8 cellular contexts compared by ENCODE assay signal in the genomic region with DNA sequence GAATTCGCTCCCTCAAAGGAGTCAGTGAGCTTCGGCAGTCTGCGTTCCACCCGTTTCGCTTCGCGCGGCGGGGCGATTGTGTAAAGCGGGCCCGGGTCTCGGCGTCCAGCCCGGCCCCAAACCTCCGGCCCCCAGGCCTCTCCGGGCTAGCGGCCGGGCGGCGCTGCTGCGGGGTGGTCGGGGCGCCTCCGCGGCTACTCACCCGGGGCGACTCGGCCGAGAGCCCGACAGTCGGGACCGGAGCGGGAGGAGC. TPM values are rescaled to one million over a fixed set of nuclear protein-coding genes. Genes with fewer than 3 reads are reported as not detected.
DNase-seq lines count a peak whose midpoint lies in the region; ATAC-seq and TF ChIP-seq lines count a peak whose summit lies in the region.

No MANE protein-coding gene starts in this region.

- no peak for TF ChIP-seq CTCF in A673 (conservative IDR thresholded peaks at IDR 0.05; ENCODE audit: low read depth, low read length)
- no peak for TF ChIP-seq CTCF in chondrocyte (IDR thresholded peaks at IDR 0.05)

- H3K9me3 Mint-ChIP-seq in chondrocyte (ENCODE audit: low read depth) = no peaks in the 10 kb centered on the region

- H3K9me3 ChIP-seq in A673 (ENCODE audit: low read depth, low read length, poor library complexity, severe bottlenecking) = no peaks in the 10 kb centered on the region
- no peaks in the 10 kb centered on the region for H3K9me3 ChIP-seq in muscle layer of duodenum (ENCODE audit: control insufficient read depth in 1 of 2, low read length in 2 of 2)

- peaks cover 33% of the 10 kb centered on the region for H3K27me3 ChIP-seq in A673 (replicated peaks; ENCODE audit: insufficient read depth, low read depth, low read length, poor library complexity)
- no peaks in the 10 kb centered on the region for H3K27me3 ChIP-seq in muscle layer of duodenum (ENCODE audit: low read depth, low read length)

- peak overlapping the region; percentile 73 for H3K4me3 Mint-ChIP-seq in chondrocyte (ENCODE audit: unreplicated experiment)

- intact Hi-C loops in A673 (cut with micrococcal nuclease; ENCODE audit: unreplicated experiment) = no loop called here

- no peak overlapping the region for H3K27ac Mint-ChIP-seq in chondrocyte (ENCODE audit: unreplicated experiment)

- CTCF ChIA-PET in A673 (lab: Charles Lee) = no interaction called here

- BruUV-seq in A673 (replicated peaks; lab: Mats Ljungman, UMichigan) = no TSS peak

- H3K4me1 Mint-ChIP-seq in chondrocyte (ENCODE audit: low read depth) = peaks cover 10% of the 10 kb centered on the region

- no peaks in the 10 kb centered on the region for H3K36me3 ChIP-seq in A673 (ENCODE audit: insufficient read depth, low read length, poor library complexity, severe bottlenecking)
- H3K36me3 ChIP-seq in muscle layer of duodenum (ENCODE audit: control insufficient read depth in 1 of 2, insufficient read depth in 2 of 2, low read length in 2 of 2) = no peaks in the 10 kb centered on the region

- no peaks in the 10 kb centered on the region for H3K36me3 Mint-ChIP-seq in chondrocyte (ENCODE audit: low read depth)

- ATAC-seq in HG03139 (IDR thresholded peaks at IDR 0.05; ENCODE audit: unreplicated experiment) (peak; percentile 1), GM18861 (IDR thresholded peaks at IDR 0.05; ENCODE audit: unreplicated experiment) (no peak)

- no peaks in the 10 kb centered on the region for H3K4me1 ChIP-seq in A673 (ENCODE audit: insufficient read depth, low read length, poor library complexity, severe bottlenecking)
- peaks cover 0 to 6% of the 10 kb centered on the region in 2 donors for H3K4me1 ChIP-seq in muscle layer of duodenum (ENCODE audit: control insufficient read depth in 1 of 2, insufficient read depth in 2 of 2, low read length in 2 of 2)

- peaks cover 5% of the 10 kb centered on the region for H3K27me3 Mint-ChIP-seq in chondrocyte (ENCODE audit: low read depth)

- H3K27ac ChIP-seq in A673 (ENCODE audit: low read depth, low read length, poor library complexity, severe bottlenecking) = no peak overlapping the region
- peak overlapping the region; percentile 18 for H3K27ac ChIP-seq in muscle layer of duodenum (ENCODE audit: low read length)

- DNase-seq in A673 (ENCODE audit: low spot score) (no peak), chondrocyte (ENCODE audit: low spot score) (no peak), NCI-H1048 (lab: John Stamatoyannopoulos, UW) (no peak), NCI-H2196 treated with DMSO at 0.1 percent for 48 hours (lab: John Stamatoyannopoulos, UW; ENCODE audit: unreplicated experiment) (no peak), GF-D8 (lab: John Stamatoyannopoulos, UW) (no peak)

- POLR2A ChIA-PET in A673 (lab: Charles Lee; ENCODE audit: low non-redundant PET) = no interaction called here

- H3K4me3 ChIP-seq in A673 (ENCODE audit: low read depth, low read length, poor library complexity, severe bottlenecking) = peak overlapping the region; percentile 29
- peak overlapping the region; percentile 64 to 76 for H3K4me3 ChIP-seq in muscle layer of duodenum (ENCODE audit: low read depth in 1 of 2, low read length in 2 of 2)

RNA-seq across cellular contexts. Expression of gene CHDH, which starts 0.4 kb away (rescaled TPM):
- total RNA-seq in A673 (2021) = 0.24 TPM in 1 of 2 replicates, not detected in the other
- 0.46 to 0.67 TPM (median 0.60 TPM) in 3 replicates for total RNA-seq in chondrocyte

RNA-seq across cellular contexts. Expression of gene IL17RB, which starts 0.6 kb away (rescaled TPM):
- total RNA-seq in A673 (2021) (not detected in 2 replicates), chondrocyte (0.22 to 0.36 TPM (median 0.31 TPM) in 3 replicates)

RNA-seq across cellular contexts. Expression of gene ACTR8, which starts 36.1 kb away (rescaled TPM):
- total RNA-seq in A673 (2021) = 21.1 and 26.9 TPM in 2 replicates
- 37.0 to 47.3 TPM (median 42.6 TPM) in 3 replicates for total RNA-seq in chondrocyte

RNA-seq across cellular contexts. Expression of gene SELENOK, which starts 45.9 kb away (rescaled TPM):
- total RNA-seq in A673 (2021) (19.9 and 20.7 TPM in 2 replicates), chondrocyte (28.2 to 33.7 TPM (median 29.6 TPM) in 3 replicates)
